15 cellular contexts compared by ENCODE assay signal in genomic region chr14:94582199-94582750, GRCh38. TPM values are rescaled to one million over a fixed set of nuclear protein-coding genes. Genes with fewer than 3 reads are reported as not detected.
DNase-seq lines count a peak whose midpoint lies in the region; ATAC-seq and TF ChIP-seq lines count a peak whose summit lies in the region.
"Had no signal": no experiment of that assay in that cellular context is flagged by ENCODE, and none has a peak within 500 bp of the region (broad histone marks: within the 10 kb centered on the region; RNA-seq: fewer than 3 reads in every experiment).

No MANE protein-coding gene starts in this region.

- H3K23ac ChIP-seq in H9 (ENCODE audit: insufficient read length, low read depth, low read length): no peak overlapping the region

- H4K91ac ChIP-seq in H9 (ENCODE audit: insufficient read length, low read depth, low read length): no peak overlapping the region

- H3K4me3 ChIP-seq in liver (ENCODE audit: low read depth in 1 of 3, low read length in 3 of 3) (peak overlapping the region; percentile 36 to 79 (median 78)), spleen (peak overlapping the region in 7 of 8 donors; percentile 15 to 68 (median 34))
- H3K4me3 ChIP-seq: A549 had no signal

- no peak overlapping the region for H3T11ph ChIP-seq in H9 (ENCODE audit: low read length)

- no peak overlapping the region for H3K4me2 ChIP-seq in H9 (ENCODE audit: insufficient read depth, insufficient read length, low read length)
- H3K4me2 ChIP-seq: A549 had no signal

- H2AFZ ChIP-seq in H9 (ENCODE audit: low read length): no peak overlapping the region

- H2BK12ac ChIP-seq in H9 (ENCODE audit: insufficient read length, low read depth, low read length): no peak overlapping the region

- peak overlapping the region; percentile 1 for H3K27ac Mint-ChIP-seq in Calu3 (ENCODE audit: unreplicated experiment)
- H3K27ac Mint-ChIP-seq in glutamatergic neuron (ENCODE audit: unreplicated experiment): no peak overlapping the region
- no peak overlapping the region for H3K27ac Mint-ChIP-seq in H9
- H3K27ac Mint-ChIP-seq in activated CD4-positive, alpha-beta T cell treated with anti-CD3 and anti-CD28 coated beads, Interleukin-2, amount 10 ng/mL, durations not matched to agents 24 days and 14 days: no peak overlapping the region

- H3K27me3 Mint-ChIP-seq in Calu3 (ENCODE audit: unreplicated experiment): no peaks in the 10 kb centered on the region
- H3K27me3 Mint-ChIP-seq in glutamatergic neuron (ENCODE audit: unreplicated experiment): peaks cover 4% of the 10 kb centered on the region
- H3K27me3 Mint-ChIP-seq in H9 (ENCODE audit: low read depth): peaks cover 41% of the 10 kb centered on the region
- no peaks in the 10 kb centered on the region for H3K27me3 Mint-ChIP-seq in activated CD4-positive, alpha-beta T cell treated with anti-CD3 and anti-CD28 coated beads, Interleukin-2, amount 10 ng/mL, durations not matched to agents 24 days and 14 days

- H3K4ac ChIP-seq in H9 (ENCODE audit: low read depth, low read length): no peak overlapping the region

- no peaks in the 10 kb centered on the region for H3K23me2 ChIP-seq in H9 (ENCODE audit: insufficient read length, low read depth, low read length, poor library complexity, severe bottlenecking)

- H2AK5ac ChIP-seq in H9 (ENCODE audit: insufficient read length, low read length): no peak overlapping the region

- H3K14ac ChIP-seq in H9 (ENCODE audit: insufficient read depth, low read length): no peak overlapping the region

- BruUV-seq in Calu3 (replicated peaks; lab: Mats Ljungman, UMichigan): no TSS peak

- no peaks in the 10 kb centered on the region for H3K27me3 ChIP-seq in liver (ENCODE audit: control insufficient read depth in 4 of 4, insufficient read depth in 4 of 4, low read length in 3 of 4)
- H3K27me3 ChIP-seq in spleen (replicated peaks in 1 of 7): peaks cover 0 to 7% (median 0%) of the 10 kb centered on the region in 7 donors
- H3K27me3 ChIP-seq in H9 (ENCODE audit: insufficient read depth, low read length): no peaks in the 10 kb centered on the region

- H2BK5ac ChIP-seq in H9 (ENCODE audit: insufficient read length, low read length): no peak overlapping the region

- TF ChIP-seq CTCF in Calu3 (IDR thresholded peaks at IDR 0.05; ENCODE audit: unreplicated experiment): no peak
- TF ChIP-seq CTCF in glutamatergic neuron (IDR thresholded peaks at IDR 0.05; ENCODE audit: partially characterized antibody, unreplicated experiment): no peak
- no peak for TF ChIP-seq CTCF in liver (IDR thresholded peaks at IDR 0.05; ENCODE audit: low read depth, low read length, missing input control)
- TF ChIP-seq CTCF in spleen (IDR thresholded peaks at IDR 0.05 in 8 of 11, conservative IDR thresholded peaks at IDR 0.05 in 3 of 11): no peak
- no peak for TF ChIP-seq CTCF in H9 (conservative IDR thresholded peaks at IDR 0.05)

- H4K5ac ChIP-seq in H9 (ENCODE audit: insufficient read length, low read depth, low read length): no peak overlapping the region

- peaks cover 13% of the 10 kb centered on the region for H3K36me3 Mint-ChIP-seq in Calu3 (ENCODE audit: insufficient read depth, unreplicated experiment)
- peaks cover 8% of the 10 kb centered on the region for H3K36me3 Mint-ChIP-seq in glutamatergic neuron (ENCODE audit: unreplicated experiment)
- peaks cover 0 to 13% (median 3%) of the 10 kb centered on the region in 3 experiments; a peak in 4 of 7 replicates for H3K36me3 Mint-ChIP-seq in H9 (ENCODE audit: insufficient read depth in 1 of 3, low read depth in 3 of 3)
- no peaks in the 10 kb centered on the region for H3K36me3 Mint-ChIP-seq in activated CD4-positive, alpha-beta T cell treated with anti-CD3 and anti-CD28 coated beads, Interleukin-2, amount 10 ng/mL, durations not matched to agents 24 days and 14 days (ENCODE audit: low read depth)

- H3K4me3 Mint-ChIP-seq in Calu3 (ENCODE audit: low read depth, unreplicated experiment) (peak overlapping the region; percentile 66), glutamatergic neuron (ENCODE audit: unreplicated experiment) (no peak overlapping the region), H9 (no peak overlapping the region)
- no peak overlapping the region for H3K4me3 Mint-ChIP-seq in activated CD4-positive, alpha-beta T cell treated with anti-CD3 and anti-CD28 coated beads, Interleukin-2, amount 10 ng/mL, durations not matched to agents 24 days and 14 days

- no peak overlapping the region for H3K18ac ChIP-seq in H9 (ENCODE audit: insufficient read length, low read depth, low read length)

- DNase-seq in Calu3: no peak
- DNase-seq in glutamatergic neuron: peak; percentile 0
- DNase-seq in spleen: no peak
- DNase-seq in H9: no peak
- no peak for DNase-seq in activated CD4-positive, alpha-beta T cell treated with anti-CD3 and anti-CD28 coated beads, Interleukin-2, amount 10 ng/mL, durations not matched to agents 24 days and 14 days
- DNase-seq: H7, IMR-90, Kasumi-1, NCI-H1105 treated with DMSO at 0.1 percent for 48 hours, NCI-H187, NCI-H446 had no signal

- no peak for TF ChIP-seq POLR2A in spleen (IDR thresholded peaks at IDR 0.05)

- H2BK20ac ChIP-seq in H9 (ENCODE audit: low read depth, low read length, poor library complexity, severe bottlenecking): no peak overlapping the region

- H3K36me3 ChIP-seq in liver (ENCODE audit: control insufficient read depth in 4 of 4, insufficient read depth in 3 of 4, low read depth in 1 of 4, low read length in 3 of 4) (peaks cover 0 to 5% (median 0%) of the 10 kb centered on the region in 4 donors), spleen (peaks cover 0 to 2% (median under 1%) of the 10 kb centered on the region in 6 donors)

- TF ChIP-seq RAD21 in liver (IDR thresholded peaks at IDR 0.05): no peak

- H3K4me1 Mint-ChIP-seq in Calu3 (ENCODE audit: low read depth, unreplicated experiment) (peaks cover 23% of the 10 kb centered on the region), glutamatergic neuron (ENCODE audit: low read depth, unreplicated experiment) (no peaks in the 10 kb centered on the region), H9 (peaks cover 26 to 27% of the 10 kb centered on the region in 2 experiments)
- no peaks in the 10 kb centered on the region for H3K4me1 Mint-ChIP-seq in activated CD4-positive, alpha-beta T cell treated with anti-CD3 and anti-CD28 coated beads, Interleukin-2, amount 10 ng/mL, durations not matched to agents 24 days and 14 days

- no peak overlapping the region for H4K8ac ChIP-seq in H9 (replicated peaks; ENCODE audit: insufficient read length, low read depth, low read length)

- no peak for ATAC-seq in HG02973 (IDR thresholded peaks at IDR 0.05; ENCODE audit: unreplicated experiment)
- ATAC-seq: A549 had no signal

- H3K56ac ChIP-seq in H9 (ENCODE audit: insufficient read length, low read depth, low read length): no peak overlapping the region

- no peaks in the 10 kb centered on the region for H4K20me1 ChIP-seq in H9 (ENCODE audit: control insufficient read depth, insufficient read depth, insufficient read length)

- no peak overlapping the region for H2BK120ac ChIP-seq in H9 (ENCODE audit: low read depth, low read length, poor library complexity, severe bottlenecking)

- CTCF ChIA-PET in Calu3 (lab: Charles Lee): no interaction called here

- H3K9me3 Mint-ChIP-seq in Calu3 (ENCODE audit: low read depth, unreplicated experiment) (peaks cover 3% of the 10 kb centered on the region), glutamatergic neuron (ENCODE audit: unreplicated experiment) (no peaks in the 10 kb centered on the region), H9 (peaks cover 7 to 14% of the 10 kb centered on the region in 2 experiments)
- H3K9me3 Mint-ChIP-seq in activated CD4-positive, alpha-beta T cell treated with anti-CD3 and anti-CD28 coated beads, Interleukin-2, amount 10 ng/mL, durations not matched to agents 24 days and 14 days: no peaks in the 10 kb centered on the region

- peaks cover 15 to 73% (median 58%) of the 10 kb centered on the region in 4 donors for H3K4me1 ChIP-seq in liver (ENCODE audit: control insufficient read depth in 4 of 4, insufficient read depth in 4 of 4, low read length in 3 of 4)
- H3K4me1 ChIP-seq in spleen: peaks cover 0 to 32% (median 6%) of the 10 kb centered on the region in 6 donors
- H3K4me1 ChIP-seq in H9 (ENCODE audit: insufficient read depth, low read length): no peaks in the 10 kb centered on the region
- H3K4me1 ChIP-seq: A549 had no signal

- no peaks in the 10 kb centered on the region for H3K79me2 ChIP-seq in H9 (ENCODE audit: insufficient read depth, low read length)

- H3K9ac ChIP-seq in liver (ENCODE audit: low read depth in 1 of 2, low read length in 2 of 2) (peak overlapping the region; percentile 71 to 76), H9 (ENCODE audit: extremely low read depth, insufficient read length, low read length) (no peak overlapping the region)

- H3K79me1 ChIP-seq in H9 (ENCODE audit: insufficient read depth, low read depth, low read length, poor library complexity, severe bottlenecking): no peaks in the 10 kb centered on the region

- intact Hi-C loops in Calu3 (cut with micrococcal nuclease; ENCODE audit: unreplicated experiment): no loop called here
- intact Hi-C loops in spleen (cut with DNase I; ENCODE audit: low total_unique reads): no loop called here
- intact Hi-C loops in activated CD4-positive, alpha-beta T cell treated with anti-CD3 and anti-CD28 coated beads, Interleukin-2, amount 10 ng/mL, durations not matched to agents 24 days and 14 days (cut with micrococcal nuclease): no loop called here

- H3K27ac ChIP-seq in liver (ENCODE audit: low read depth in 1 of 2, low read length in 2 of 2) (peak overlapping the region; percentile 49 to 65), spleen (peak overlapping the region in 6 of 8 donors; percentile 19 to 89 (median 78)), H9 (ENCODE audit: insufficient read length, low read depth, low read length) (no peak overlapping the region)
- H3K27ac ChIP-seq: A549, C4-2B had no signal

- H3K9me3 ChIP-seq in liver (ENCODE audit: control insufficient read depth in 4 of 4, low read length in 3 of 4) (no peaks in the 10 kb centered on the region), spleen (no peaks in the 10 kb centered on the region), H9 (ENCODE audit: control insufficient read depth, low read depth, low read length) (no peaks in the 10 kb centered on the region)
- H3K9me3 ChIP-seq: A549 had no signal

- 40% methylated on average over 7 of the region's 7 CpGs for WGBS in liver
- WGBS in spleen, 5 donors: 66 to 86% (median 73%) methylated on average over 7 of the region's 7 CpGs
- WGBS in H9 (ENCODE audit: extremely low coverage, insufficient read length, low lambda C conversion rate): no CpG with 5 or more reads among the region's 7 CpGs

- no peak overlapping the region for H2BK15ac ChIP-seq in H9 (ENCODE audit: low read depth, low read length)

RNA-seq across cellular contexts. Expression of gene SERPINA5, which starts 1.0 kb away (rescaled TPM):
- total RNA-seq in Calu3 (2022): 20.7 and 21.6 TPM in 2 replicates
- total RNA-seq in glutamatergic neuron (ENCODE audit: unreplicated experiment): not detected
- total RNA-seq in liver: 100 to 1,000 TPM in 1 of 2 donors, 10 to 100 TPM in 1; 45.7 to 250 TPM
- 100 to 1,000 TPM in 1 of 2 donors, 10 to 100 TPM in 1; 37.0 to 122 TPM for polyA plus RNA-seq in liver
- total RNA-seq in spleen: 100 to 1,000 TPM in 6 of 7 donors, 10 to 100 TPM in 1; 67.3 to 216 (median 169) TPM
- 10 to 100 TPM; 11.5 to 58.2 (median 41.4) TPM for polyA plus RNA-seq in spleen
- 1.1 and 1.2 TPM in 2 replicates for total RNA-seq in H9 (2021)
- total RNA-seq in activated CD4-positive, alpha-beta T cell treated with anti-CD3 and anti-CD28 coated beads, Interleukin-2, amount 10 ng/mL, durations not matched to agents 24 days and 14 days: not detected in 2 replicates
- total RNA-seq: IMR-90 had no signal
- polyA plus RNA-seq: IMR-90 had no signal

RNA-seq across cellular contexts. Expression of gene SERPINA4, which starts 21.0 kb away (rescaled TPM):
- total RNA-seq in Calu3 (2022): 9.8 and 17.3 TPM in 2 replicates
- not detected for total RNA-seq in glutamatergic neuron (ENCODE audit: unreplicated experiment)
- 100 to 1,000 TPM in 1 of 2 donors, 10 to 100 TPM in 1; 50.5 to 150 TPM for total RNA-seq in liver
- 10 to 100 TPM; 67.6 to 80.3 TPM for polyA plus RNA-seq in liver
- not detected for total RNA-seq in spleen
- polyA plus RNA-seq in spleen: not detected
- total RNA-seq in H9 (2021): not detected in 2 replicates
- total RNA-seq in activated CD4-positive, alpha-beta T cell treated with anti-CD3 and anti-CD28 coated beads, Interleukin-2, amount 10 ng/mL, durations not matched to agents 24 days and 14 days: not detected in 2 replicates
- total RNA-seq: H7, IMR-90 had no signal
- polyA plus RNA-seq: IMR-90 had no signal

RNA-seq across cellular contexts. Expression of gene SERPINA3, which starts 29.9 kb away (rescaled TPM):
- total RNA-seq in Calu3 (2022) (1,748 and 2,914 TPM in 2 replicates), glutamatergic neuron (ENCODE audit: unreplicated experiment) (not detected), liver (over 10,000 TPM in 1 of 2 donors, 1,000 to 10,000 TPM in 1; 2,087 to 17,984 TPM), spleen (10 to 100 TPM in 4 of 7 donors, 1 to 10 TPM in 3; 3.4 to 29.7 (median 10.1) TPM), H9 (2021) (not detected in 2 replicates)
- polyA plus RNA-seq in liver (over 10,000 TPM; 11,518 to 14,500 TPM), spleen (10 to 100 TPM in 2 of 3 donors, 1 to 10 TPM in 1; 8.5 to 88.3 (median 10.3) TPM)
- total RNA-seq in activated CD4-positive, alpha-beta T cell treated with anti-CD3 and anti-CD28 coated beads, Interleukin-2, amount 10 ng/mL, durations not matched to agents 24 days and 14 days: not detected in 2 replicates
- total RNA-seq: H7 had no signal

Comparison
In these comparisons a context has a peak if more than half of its experiments do, and no peak if none do; other contexts are left out.
1. RNA of gene SERPINA5, which starts 1.0 kb away (total RNA-seq): 45.7 to 250 TPM in liver, 67.3 to 216 TPM in spleen and 20.7 to 21.6 TPM in Calu3; 1.1 to 1.2 TPM in H9, not detected in glutamatergic neuron (single experiment) and not detected in activated CD4-positive, alpha-beta T cell treated with anti-CD3 and anti-CD28 coated beads, Interleukin-2, amount 10 ng/mL, durations not matched to agents 24 days and 14 days; every median in the first group is over 10 times any median in the second.
2. RNA of gene SERPINA3, which starts 29.9 kb away (total RNA-seq): 2,087 to 17,984 TPM in liver and 1,748 to 2,914 TPM in Calu3; 3.4 to 29.7 TPM in spleen, not detected in glutamatergic neuron (single experiment), not detected in H9 and not detected in activated CD4-positive, alpha-beta T cell treated with anti-CD3 and anti-CD28 coated beads, Interleukin-2, amount 10 ng/mL, durations not matched to agents 24 days and 14 days; every median in the first group is over 10 times any median in the second.